In the genomic region with DNA sequence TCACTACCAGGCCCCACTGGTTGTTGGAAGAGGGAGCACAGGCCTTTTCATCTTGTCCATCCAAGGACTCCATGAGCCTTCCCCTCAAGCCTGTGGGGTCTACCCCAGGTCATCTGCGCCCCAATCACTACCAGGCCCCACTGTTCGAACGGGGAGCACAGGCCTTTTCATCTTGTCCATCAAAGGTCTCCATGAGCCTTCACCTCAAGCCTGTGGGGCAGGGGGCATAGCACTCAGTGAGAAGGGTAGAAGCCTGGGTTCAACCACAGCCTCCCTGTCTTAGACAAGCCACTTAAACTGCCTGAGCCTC, we compare ENCODE assay signal across 1 cellular context.
TF ChIP-seq lines count a peak whose summit lies in the region.

No MANE protein-coding gene starts in this region.

TF ChIP-seq in H1, 55 proteins besides CTCF, POLR2A, EP300 and RAD21 (continued from another document):
- no peak for TF ChIP-seq GABPA (IDR thresholded peaks at IDR 0.05; ENCODE audit: borderline replicate concordance, insufficient read depth, low read length)
- TF ChIP-seq CEBPB (IDR thresholded peaks at IDR 0.05; ENCODE audit: low read depth, low read length): no peak
- TF ChIP-seq FOSL1 (IDR thresholded peaks at IDR 0.05; ENCODE audit: insufficient read depth, low read depth, low read length): no peak
- TF ChIP-seq EZH2 (IDR thresholded peaks at IDR 0.05; ENCODE audit: low read depth, low read length, severe bottlenecking): no peak
- TF ChIP-seq NANOG (IDR thresholded peaks at IDR 0.05; ENCODE audit: insufficient read depth, low read depth, low read length, poor library complexity, severe bottlenecking): no peak
- TF ChIP-seq, protein P1, sequence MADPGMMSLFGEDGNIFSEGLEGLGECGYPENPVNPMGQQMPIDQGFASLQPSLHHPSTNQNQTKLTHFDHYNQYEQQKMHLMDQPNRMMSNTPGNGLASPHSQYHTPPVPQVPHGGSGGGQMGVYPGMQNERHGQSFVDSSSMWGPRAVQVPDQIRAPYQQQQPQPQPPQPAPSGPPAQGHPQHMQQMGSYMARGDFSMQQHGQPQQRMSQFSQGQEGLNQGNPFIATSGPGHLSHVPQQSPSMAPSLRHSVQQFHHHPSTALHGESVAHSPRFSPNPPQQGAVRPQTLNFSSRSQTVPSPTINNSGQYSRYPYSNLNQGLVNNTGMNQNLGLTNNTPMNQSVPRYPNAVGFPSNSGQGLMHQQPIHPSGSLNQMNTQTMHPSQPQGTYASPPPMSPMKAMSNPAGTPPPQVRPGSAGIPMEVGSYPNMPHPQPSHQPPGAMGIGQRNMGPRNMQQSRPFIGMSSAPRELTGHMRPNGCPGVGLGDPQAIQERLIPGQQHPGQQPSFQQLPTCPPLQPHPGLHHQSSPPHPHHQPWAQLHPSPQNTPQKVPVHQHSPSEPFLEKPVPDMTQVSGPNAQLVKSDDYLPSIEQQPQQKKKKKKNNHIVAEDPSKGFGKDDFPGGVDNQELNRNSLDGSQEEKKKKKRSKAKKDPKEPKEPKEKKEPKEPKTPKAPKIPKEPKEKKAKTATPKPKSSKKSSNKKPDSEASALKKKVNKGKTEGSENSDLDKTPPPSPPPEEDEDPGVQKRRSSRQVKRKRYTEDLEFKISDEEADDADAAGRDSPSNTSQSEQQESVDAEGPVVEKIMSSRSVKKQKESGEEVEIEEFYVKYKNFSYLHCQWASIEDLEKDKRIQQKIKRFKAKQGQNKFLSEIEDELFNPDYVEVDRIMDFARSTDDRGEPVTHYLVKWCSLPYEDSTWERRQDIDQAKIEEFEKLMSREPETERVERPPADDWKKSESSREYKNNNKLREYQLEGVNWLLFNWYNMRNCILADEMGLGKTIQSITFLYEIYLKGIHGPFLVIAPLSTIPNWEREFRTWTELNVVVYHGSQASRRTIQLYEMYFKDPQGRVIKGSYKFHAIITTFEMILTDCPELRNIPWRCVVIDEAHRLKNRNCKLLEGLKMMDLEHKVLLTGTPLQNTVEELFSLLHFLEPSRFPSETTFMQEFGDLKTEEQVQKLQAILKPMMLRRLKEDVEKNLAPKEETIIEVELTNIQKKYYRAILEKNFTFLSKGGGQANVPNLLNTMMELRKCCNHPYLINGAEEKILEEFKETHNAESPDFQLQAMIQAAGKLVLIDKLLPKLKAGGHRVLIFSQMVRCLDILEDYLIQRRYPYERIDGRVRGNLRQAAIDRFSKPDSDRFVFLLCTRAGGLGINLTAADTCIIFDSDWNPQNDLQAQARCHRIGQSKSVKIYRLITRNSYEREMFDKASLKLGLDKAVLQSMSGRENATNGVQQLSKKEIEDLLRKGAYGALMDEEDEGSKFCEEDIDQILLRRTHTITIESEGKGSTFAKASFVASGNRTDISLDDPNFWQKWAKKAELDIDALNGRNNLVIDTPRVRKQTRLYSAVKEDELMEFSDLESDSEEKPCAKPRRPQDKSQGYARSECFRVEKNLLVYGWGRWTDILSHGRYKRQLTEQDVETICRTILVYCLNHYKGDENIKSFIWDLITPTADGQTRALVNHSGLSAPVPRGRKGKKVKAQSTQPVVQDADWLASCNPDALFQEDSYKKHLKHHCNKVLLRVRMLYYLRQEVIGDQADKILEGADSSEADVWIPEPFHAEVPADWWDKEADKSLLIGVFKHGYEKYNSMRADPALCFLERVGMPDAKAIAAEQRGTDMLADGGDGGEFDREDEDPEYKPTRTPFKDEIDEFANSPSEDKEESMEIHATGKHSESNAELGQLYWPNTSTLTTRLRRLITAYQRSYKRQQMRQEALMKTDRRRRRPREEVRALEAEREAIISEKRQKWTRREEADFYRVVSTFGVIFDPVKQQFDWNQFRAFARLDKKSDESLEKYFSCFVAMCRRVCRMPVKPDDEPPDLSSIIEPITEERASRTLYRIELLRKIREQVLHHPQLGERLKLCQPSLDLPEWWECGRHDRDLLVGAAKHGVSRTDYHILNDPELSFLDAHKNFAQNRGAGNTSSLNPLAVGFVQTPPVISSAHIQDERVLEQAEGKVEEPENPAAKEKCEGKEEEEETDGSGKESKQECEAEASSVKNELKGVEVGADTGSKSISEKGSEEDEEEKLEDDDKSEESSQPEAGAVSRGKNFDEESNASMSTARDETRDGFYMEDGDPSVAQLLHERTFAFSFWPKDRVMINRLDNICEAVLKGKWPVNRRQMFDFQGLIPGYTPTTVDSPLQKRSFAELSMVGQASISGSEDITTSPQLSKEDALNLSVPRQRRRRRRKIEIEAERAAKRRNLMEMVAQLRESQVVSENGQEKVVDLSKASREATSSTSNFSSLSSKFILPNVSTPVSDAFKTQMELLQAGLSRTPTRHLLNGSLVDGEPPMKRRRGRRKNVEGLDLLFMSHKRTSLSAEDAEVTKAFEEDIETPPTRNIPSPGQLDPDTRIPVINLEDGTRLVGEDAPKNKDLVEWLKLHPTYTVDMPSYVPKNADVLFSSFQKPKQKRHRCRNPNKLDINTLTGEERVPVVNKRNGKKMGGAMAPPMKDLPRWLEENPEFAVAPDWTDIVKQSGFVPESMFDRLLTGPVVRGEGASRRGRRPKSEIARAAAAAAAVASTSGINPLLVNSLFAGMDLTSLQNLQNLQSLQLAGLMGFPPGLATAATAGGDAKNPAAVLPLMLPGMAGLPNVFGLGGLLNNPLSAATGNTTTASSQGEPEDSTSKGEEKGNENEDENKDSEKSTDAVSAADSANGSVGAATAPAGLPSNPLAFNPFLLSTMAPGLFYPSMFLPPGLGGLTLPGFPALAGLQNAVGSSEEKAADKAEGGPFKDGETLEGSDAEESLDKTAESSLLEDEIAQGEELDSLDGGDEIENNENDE (IDR thresholded peaks at IDR 0.05; ENCODE audit: insufficient replicate concordance, low read length): no peak
- TF ChIP-seq SP4 (IDR thresholded peaks at IDR 0.05; ENCODE audit: low read length): no peak
- TF ChIP-seq BACH1 (IDR thresholded peaks at IDR 0.05; ENCODE audit: low read length): no peak
